Comparison of ENCODE assay signal across 1 cellular context in genomic region chr1:63329621-63330330, GRCh38.
TF ChIP-seq lines count a peak whose summit lies in the region.

No MANE protein-coding gene starts in this region.

TF ChIP-seq in IMR-90, 13 proteins besides CTCF, POLR2A, EP300 and RAD21:
- TF ChIP-seq CEBPB (IDR thresholded peaks at IDR 0.05; ENCODE audit: low read depth, low read length) (no peak), RCOR1 (IDR thresholded peaks at IDR 0.05; ENCODE audit: insufficient replicate concordance, low read length) (no peak), MAZ (IDR thresholded peaks at IDR 0.05; ENCODE audit: borderline replicate concordance, low read depth, low read length) (no peak), ELK1 (IDR thresholded peaks at IDR 0.05; ENCODE audit: borderline replicate concordance, low read depth, low read length) (no peak), NFE2L2 (IDR thresholded peaks at IDR 0.05; ENCODE audit: low read depth, low read length) (no peak), RFX5 (IDR thresholded peaks at IDR 0.05; ENCODE audit: low read depth, low read length) (no peak), SMC3 (IDR thresholded peaks at IDR 0.05; ENCODE audit: low read depth, low read length) (no peak), MXI1 (IDR thresholded peaks at IDR 0.05; ENCODE audit: borderline replicate concordance, low read depth, low read length) (no peak), BHLHE40 (IDR thresholded peaks at IDR 0.05; ENCODE audit: low read depth, low read length) (no peak), USF2 (IDR thresholded peaks at IDR 0.05; ENCODE audit: low read depth, low read length) (no peak), MAFK (IDR thresholded peaks at IDR 0.05; ENCODE audit: low read depth, low read length) (no peak), CHD1 (IDR thresholded peaks at IDR 0.05; ENCODE audit: low read depth, low read length) (no peak), FOS (IDR thresholded peaks at IDR 0.05; ENCODE audit: low read depth, low read length) (no peak)
